In the genomic region with DNA sequence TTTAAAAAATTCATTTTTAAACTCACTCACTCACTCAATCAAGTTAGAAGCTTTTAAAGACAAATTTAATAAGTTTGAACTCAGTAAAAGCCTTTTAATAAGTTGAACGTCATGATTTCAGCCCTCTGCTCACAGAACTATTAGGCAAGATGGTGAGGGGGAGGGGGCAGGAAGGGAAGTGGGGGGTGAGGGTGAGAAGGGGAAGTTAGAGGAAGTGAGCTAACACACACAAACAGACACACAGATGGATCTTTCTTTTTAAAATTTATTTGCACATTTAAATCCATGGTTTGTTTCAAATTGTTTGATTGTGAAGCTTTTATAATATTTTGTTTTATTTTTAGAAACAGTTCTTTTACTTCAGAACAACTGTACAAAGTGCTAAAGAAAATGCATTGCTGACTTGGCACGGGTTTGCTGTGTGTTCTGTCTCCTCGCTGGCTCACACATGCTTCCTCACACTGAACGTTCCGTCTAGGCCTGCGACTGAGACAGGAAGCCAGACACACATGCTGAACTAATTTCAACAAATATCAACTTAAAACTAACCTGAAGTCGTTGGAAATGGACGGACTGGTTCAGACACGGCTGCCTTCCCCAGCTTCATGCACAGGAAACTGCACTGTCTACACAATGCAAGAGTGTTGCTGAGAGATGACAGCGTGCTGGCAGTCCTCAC, we compare ENCODE assay signal across 8 cellular contexts. TPM values are rescaled to one million over a fixed set of nuclear protein-coding genes. Genes with fewer than 3 reads are reported as not detected.
DNase-seq lines count a peak whose midpoint lies in the region; ATAC-seq and FAIRE-seq lines count a peak whose summit lies in the region.

No MANE protein-coding gene starts in this region.

- peaks cover 34 to 87% (median 60%) of the 10 kb centered on the region in 4 donors for H3K4me1 Mint-ChIP-seq in CD4-positive, alpha-beta memory T cell
- H3K4me1 Mint-ChIP-seq in stimulated activated naive B cell treated with anti-CD40 and anti-IgM and Interleukin-4, amounts not matched to agents 10 μg/mL and 1 μg/mL and 100 μg/mL, for 72 hours = peaks cover 20 to 30% of the 10 kb centered on the region in 2 donors

- POLR2A ChIA-PET in CD4-positive, alpha-beta memory T cell (lab: Charles Lee; ENCODE audit: partially characterized antibody) = interaction anchor here (0.5 to 9.9 kb wide), 12 partner anchors 9 to 1023 kb away, joined by 3 to 255 read pairs (median 4); a partner anchor contains a TSS

- peak overlapping the region; percentile 80 to 92 (median 83) for H3K4me3 Mint-ChIP-seq in CD4-positive, alpha-beta memory T cell
- H3K4me3 Mint-ChIP-seq in stimulated activated naive B cell treated with anti-CD40 and anti-IgM and Interleukin-4, amounts not matched to agents 10 μg/mL and 1 μg/mL and 100 μg/mL, for 72 hours = peak overlapping the region; percentile 73 to 82

- peaks cover 0 to 5% of the 10 kb centered on the region in 2 donors for H3K27me3 Mint-ChIP-seq in CD4-positive, alpha-beta memory T cell
- peaks cover 4 to 10% of the 10 kb centered on the region in 2 donors for H3K27me3 Mint-ChIP-seq in stimulated activated naive B cell treated with anti-CD40 and anti-IgM and Interleukin-4, amounts not matched to agents 10 μg/mL and 1 μg/mL and 100 μg/mL, for 72 hours

- H3K9me3 Mint-ChIP-seq in CD4-positive, alpha-beta memory T cell = peaks cover 0 to 9% (median 7%) of the 10 kb centered on the region in 8 donors
- peaks cover 10 to 11% of the 10 kb centered on the region in 2 donors for H3K9me3 Mint-ChIP-seq in stimulated activated naive B cell treated with anti-CD40 and anti-IgM and Interleukin-4, amounts not matched to agents 10 μg/mL and 1 μg/mL and 100 μg/mL, for 72 hours

- intact Hi-C loops in CD4-positive, alpha-beta memory T cell (cut with micrococcal nuclease) = loop anchor here (1.0 to 10.0 kb wide), 4 partner anchors 8 to 1233 kb away; a partner anchor contains a TSS

- no peaks in the 10 kb centered on the region for H3K36me3 ChIP-seq in CD4-positive, alpha-beta memory T cell (ENCODE audit: insufficient read depth, low read length)

- FAIRE-seq in urothelium cell line (lab: Jason Lieb, UNC) = no peak

- peak overlapping the region in 1 of 2 donors; percentile 33 for H3K4me3 ChIP-seq in CD4-positive, alpha-beta memory T cell (ENCODE audit: low read length in 2 of 2)

- DNase-seq in CD4-positive, alpha-beta memory T cell = peak; percentile 61 to 88 (median 67)
- DNase-seq in OCI-M1 (lab: John Stamatoyannopoulos, UW) (peak; percentile 51), iris pigment epithelial cell (ENCODE audit: low read depth) (peak; percentile 77), amniotic stem cell (lab: John Stamatoyannopoulos, UW) (no peak), urothelium cell line (ENCODE audit: low spot score) (no peak)
- DNase-seq in activated naive CD8-positive, alpha-beta T cell treated with anti-CD3 and anti-CD28 coated beads, Interleukin-2, amount 50 U/mL, for 16 hours (ENCODE audit: low read depth, low spot score) = peak; percentile 26
- no peak for DNase-seq in stimulated activated naive B cell treated with anti-CD40 and anti-IgM and Interleukin-4, amounts not matched to agents 10 μg/mL and 1 μg/mL and 100 μg/mL, for 72 hours

- H3K27me3 ChIP-seq in CD4-positive, alpha-beta memory T cell (ENCODE audit: insufficient read depth, low read length) = peaks cover 6% of the 10 kb centered on the region

- H3K27ac Mint-ChIP-seq in CD4-positive, alpha-beta memory T cell = peak overlapping the region; percentile 89 to 99 (median 98)
- H3K27ac Mint-ChIP-seq in stimulated activated naive B cell treated with anti-CD40 and anti-IgM and Interleukin-4, amounts not matched to agents 10 μg/mL and 1 μg/mL and 100 μg/mL, for 72 hours = peak overlapping the region; percentile 93

- CTCF ChIA-PET in CD4-positive, alpha-beta memory T cell (lab: Charles Lee; ENCODE audit: partially characterized antibody) = interaction anchor here (0.6 to 4.6 kb wide), 11 partner anchors 9 to 554 kb away, joined by 3 to 42 read pairs (median 3); a partner anchor contains a TSS

- H3K4me1 ChIP-seq in CD4-positive, alpha-beta memory T cell (ENCODE audit: insufficient read depth, low read length) = peaks cover 65% of the 10 kb centered on the region

- peak overlapping the region; percentile 71 for H3K27ac ChIP-seq in CD4-positive, alpha-beta memory T cell (ENCODE audit: low read depth, low read length)

- no peaks in the 10 kb centered on the region for H3K9me3 ChIP-seq in CD4-positive, alpha-beta memory T cell (ENCODE audit: control insufficient read depth in 1 of 2, low read length in 2 of 2)

- peak; percentile 68 to 74 for ATAC-seq in stimulated activated naive B cell treated with anti-CD40 and anti-IgM and Interleukin-4, amounts not matched to agents 10 μg/mL and 1 μg/mL and 100 μg/mL, for 72 hours (replicated peaks)
- ATAC-seq in GM18861 (IDR thresholded peaks at IDR 0.05; ENCODE audit: unreplicated experiment) = no peak

- peaks cover 3 to 12% of the 10 kb centered on the region in 2 donors for H3K36me3 Mint-ChIP-seq in CD4-positive, alpha-beta memory T cell
- peaks cover 8 to 35% of the 10 kb centered on the region in 2 donors for H3K36me3 Mint-ChIP-seq in stimulated activated naive B cell treated with anti-CD40 and anti-IgM and Interleukin-4, amounts not matched to agents 10 μg/mL and 1 μg/mL and 100 μg/mL, for 72 hours

RNA-seq across cellular contexts. Expression of a gene that starts 7.9 kb away (rescaled TPM):
- total RNA-seq in CD4-positive, alpha-beta memory T cell = 10 to 100 TPM; 21.7 to 25.2 TPM
- 10 to 100 TPM; 11.7 to 18.0 TPM for polyA plus RNA-seq in CD4-positive, alpha-beta memory T cell

Comparison
In these comparisons a context has a peak if more than half of its experiments do, and no peak if none do; other contexts are left out.
1. DNase-seq: peak in CD4-positive, alpha-beta memory T cell (5 of 5), OCI-M1 (single experiment), activated naive CD8-positive, alpha-beta T cell treated with anti-CD3 and anti-CD28 coated beads, Interleukin-2, amount 50 U/mL, for 16 hours (single experiment) and iris pigment epithelial cell (single experiment); none in stimulated activated naive B cell treated with anti-CD40 and anti-IgM and Interleukin-4, amounts not matched to agents 10 μg/mL and 1 μg/mL and 100 μg/mL, for 72 hours (single experiment), amniotic stem cell (single experiment) and urothelium cell line (single experiment).